9 cellular contexts compared by ENCODE assay signal in the genomic region with DNA sequence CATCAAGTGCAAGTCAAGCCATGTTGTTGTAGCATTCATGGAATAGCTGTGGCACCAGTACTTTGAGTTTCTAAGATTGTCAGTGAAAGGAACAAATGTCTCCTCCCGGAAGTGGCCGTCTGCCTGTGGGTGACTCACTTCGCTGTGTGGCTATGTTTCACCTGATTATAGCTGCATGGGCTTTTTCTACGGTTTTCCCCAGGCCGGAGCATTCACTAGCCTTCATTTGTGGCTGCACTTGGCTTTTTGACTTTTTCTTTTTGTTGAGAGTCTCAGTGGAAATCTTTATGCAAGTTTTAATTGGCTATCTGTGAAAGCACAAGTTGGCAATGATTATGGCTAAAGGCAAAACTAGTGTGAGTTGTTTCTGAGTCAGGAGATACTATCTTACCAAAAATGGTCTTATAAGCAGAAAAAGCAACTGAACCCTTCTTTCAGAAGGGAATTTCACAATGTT. TPM values are rescaled to one million over a fixed set of nuclear protein-coding genes. Genes with fewer than 3 reads are reported as not detected.
DNase-seq lines count a peak whose midpoint lies in the region; ATAC-seq, FAIRE-seq and TF ChIP-seq lines count a peak whose summit lies in the region.
"Had no signal": no experiment of that assay in that cellular context is flagged by ENCODE, and none has a peak within 500 bp of the region (broad histone marks: within the 10 kb centered on the region; RNA-seq: fewer than 3 reads in every experiment).

No MANE protein-coding gene starts in this region.

- no peak overlapping the region for H4K8ac ChIP-seq in neuronal stem cell (ENCODE audit: low read depth, low read length)

- no peak overlapping the region for H3K4me3 ChIP-seq in HCT116 (replicated peaks in 1 of 2; ENCODE audit: low read depth in 1 of 2, low read length in 2 of 2)
- H3K4me3 ChIP-seq in PC-3 (ENCODE audit: low read length) = no peak overlapping the region
- H3K4me3 ChIP-seq in fibroblast of pulmonary artery (replicated peaks; ENCODE audit: low read depth, low read length) = no peak overlapping the region
- no peak overlapping the region for H3K4me3 ChIP-seq in neuronal stem cell (ENCODE audit: low read length in 2 of 2)

- H3F3A ChIP-seq in PC-3 (ENCODE audit: low read length, unreplicated experiment) = no peaks in the 10 kb centered on the region

- H3K18ac ChIP-seq in neuronal stem cell (ENCODE audit: low read length) = no peak overlapping the region

- H2AK5ac ChIP-seq in neuronal stem cell (ENCODE audit: low read depth, low read length) = no peak overlapping the region

- H2BK15ac ChIP-seq in neuronal stem cell (ENCODE audit: low read length) = no peak overlapping the region

- H3K27me3 ChIP-seq in HCT116 (ENCODE audit: insufficient read depth, low read length) (no peaks in the 10 kb centered on the region), PC-3 (ENCODE audit: low read length) (no peaks in the 10 kb centered on the region), neuronal stem cell (ENCODE audit: control insufficient read depth in 3 of 3, insufficient read depth in 3 of 3, low read depth in 1 of 3, low read length in 3 of 3) (no peaks in the 10 kb centered on the region)

- H3K79me2 ChIP-seq in HCT116 (ENCODE audit: insufficient read depth, low read length) = no peaks in the 10 kb centered on the region
- no peaks in the 10 kb centered on the region for H3K79me2 ChIP-seq in PC-3 (ENCODE audit: low read length)

- no peak overlapping the region for H2BK12ac ChIP-seq in neuronal stem cell (ENCODE audit: low read length)

- RAD21 ChIA-PET in HCT116 (lab: Charles Lee; ENCODE audit: low non-redundant PET in 1 of 2, low total read pairs in 2 of 2, uncharacterized antibody in 2 of 2, unreplicated experiment in 2 of 2) = no interaction called here

- H3K36me3 ChIP-seq in HCT116 (ENCODE audit: control insufficient read depth in 1 of 2, insufficient read depth in 2 of 2, low read length in 2 of 2) = no peaks in the 10 kb centered on the region
- no peaks in the 10 kb centered on the region for H3K36me3 ChIP-seq in PC-3 (ENCODE audit: low read depth, low read length)
- H3K36me3 ChIP-seq in neuronal stem cell (replicated peaks in 1 of 2; ENCODE audit: control insufficient read depth in 2 of 2, insufficient read depth in 2 of 2, low read length in 2 of 2) = peaks cover 0 to 1% of the 10 kb centered on the region in 2 donors

- no TSS peak for BruUV-seq in HCT116 (replicated peaks; lab: Mats Ljungman, UMichigan)
- no TSS peak for BruUV-seq in PC-3 (replicated peaks; lab: Mats Ljungman, UMichigan)

- DNase-seq in GM12892 (ENCODE audit: insufficient read length) = no peak
- no peak for DNase-seq in HCT116 (ENCODE audit: low read depth, low spot score)
- DNase-seq in PC-3 = peak; percentile 61
- peak; percentile 18 for DNase-seq in fibroblast of pulmonary artery (ENCODE audit: low read depth)
- no peak for DNase-seq in NCI-H82 (lab: John Stamatoyannopoulos, UW)
- DNase-seq in neuronal stem cell (ENCODE audit: low spot score) = no peak
- DNase-seq in NCI-H2171 (lab: John Stamatoyannopoulos, UW) = no peak

- H3K27ac ChIP-seq in HCT116 (ENCODE audit: low read depth, low read length) (no peak overlapping the region), PC-3 (ENCODE audit: low read length) (peak overlapping the region; percentile 55), neuronal stem cell (replicated peaks; ENCODE audit: low read length) (no peak overlapping the region)

- H2BK120ac ChIP-seq in neuronal stem cell (ENCODE audit: low read depth, low read length) = no peak overlapping the region

- H4K91ac ChIP-seq in neuronal stem cell (ENCODE audit: low read depth, low read length, poor library complexity) = no peak overlapping the region

- no peak overlapping the region for H3K4ac ChIP-seq in neuronal stem cell (ENCODE audit: low read length)

- intact Hi-C loops in HCT116 (cut with micrococcal nuclease) (no loop called here), PC-3 (cut with micrococcal nuclease) (no loop called here)

- H4K20me1 ChIP-seq in HCT116 (ENCODE audit: insufficient read depth) (no peaks in the 10 kb centered on the region), PC-3 (ENCODE audit: low read length) (no peaks in the 10 kb centered on the region)

- POLR2A ChIA-PET in HCT116 (lab: Charles Lee) (no interaction called here), PC-3 (lab: Charles Lee; ENCODE audit: unreplicated experiment) (no interaction called here)

- H3K4me2 ChIP-seq in HCT116 (ENCODE audit: low read length) (peak overlapping the region; percentile 5; the same call in 1 of the 2 replicates), PC-3 (ENCODE audit: low read length) (peak overlapping the region; percentile 60), neuronal stem cell (ENCODE audit: insufficient read depth, low read length, poor library complexity, severe bottlenecking) (no peak overlapping the region)

- no peak overlapping the region for H3K14ac ChIP-seq in neuronal stem cell (ENCODE audit: low read length)

- H2AFZ ChIP-seq in HCT116 (ENCODE audit: low read depth, low read length, poor library complexity, severe bottlenecking) (no peak overlapping the region), PC-3 (ENCODE audit: low read length) (peak overlapping the region; percentile 65), neuronal stem cell (ENCODE audit: low read length) (no peak overlapping the region)

- no peak overlapping the region for H3K9ac ChIP-seq in HCT116 (ENCODE audit: low read length)
- H3K9ac ChIP-seq in PC-3 (ENCODE audit: low read length) = no peak overlapping the region
- no peak overlapping the region for H3K9ac ChIP-seq in neuronal stem cell (ENCODE audit: low read depth, low read length, poor library complexity)

- ATAC-seq in HCT116 = no peak
- ATAC-seq in PC-3 = peak; percentile 80
- ATAC-seq in GM18858 (IDR thresholded peaks at IDR 0.05; ENCODE audit: unreplicated experiment) = no peak

- H3K9me3 ChIP-seq in HCT116 (ENCODE audit: control insufficient read depth in 1 of 2, insufficient read depth in 1 of 2, low read depth in 1 of 2, low read length in 2 of 2) = no peaks in the 10 kb centered on the region
- H3K9me3 ChIP-seq in PC-3 (ENCODE audit: low read length) = no peaks in the 10 kb centered on the region
- no peaks in the 10 kb centered on the region for H3K9me3 ChIP-seq in neuronal stem cell (replicated peaks in 1 of 2; ENCODE audit: control insufficient read depth in 2 of 2, insufficient read depth in 1 of 2, low read depth in 1 of 2, low read length in 2 of 2)

- FAIRE-seq in GM12892 (lab: Jason Lieb, UNC) = peak; percentile 84
- FAIRE-seq: G401.6 had no signal

- H2BK5ac ChIP-seq in neuronal stem cell (ENCODE audit: low read length) = no peak overlapping the region

- no CpG with 5 or more reads among the region's 5 CpGs for WGBS in neuronal stem cell (ENCODE audit: extremely low coverage in 2 of 2, insufficient read length in 2 of 2, insufficient replicate concordance in 1 of 2), 2 donors

- TF ChIP-seq CTCF in HCT116 (IDR thresholded peaks at IDR 0.05 in 2 of 3, conservative IDR thresholded peaks at IDR 0.05 in 1 of 3; ENCODE audit: borderline replicate concordance in 1 of 3, insufficient read depth in 1 of 3, low read depth in 2 of 3, low read length in 2 of 3) (no peak), PC-3 (conservative IDR thresholded peaks at IDR 0.05; ENCODE audit: low read depth, low read length) (no peak), fibroblast of pulmonary artery (IDR thresholded peaks at IDR 0.05; ENCODE audit: low read length, missing control alignments) (no peak)

- H3K9me2 ChIP-seq in HCT116 (ENCODE audit: insufficient read depth) = no peaks in the 10 kb centered on the region
- H3K9me2 ChIP-seq in PC-3 (replicated peaks; ENCODE audit: low read length) = no peaks in the 10 kb centered on the region

- no peaks in the 10 kb centered on the region for H3K79me1 ChIP-seq in neuronal stem cell (ENCODE audit: low read depth, low read length)

- no peak overlapping the region for H3K23ac ChIP-seq in neuronal stem cell (ENCODE audit: low read depth, low read length, poor library complexity)

- TF ChIP-seq POLR2A in GM12892 (IDR thresholded peaks at IDR 0.05; ENCODE audit: low read depth, low read length) (no peak), HCT116 (IDR thresholded peaks at IDR 0.05; ENCODE audit: borderline replicate concordance, extremely low read depth, insufficient read depth, insufficient read length) (no peak)

- CTCF ChIA-PET in HCT116 (lab: Charles Lee) (no interaction called here), PC-3 (lab: Charles Lee) (interaction anchor here (1.4 kb wide), 1 partner anchor 58 kb away, joined by 4 read pairs; no protein-coding TSS in a partner anchor)

- TF ChIP-seq RAD21 in HCT116 (IDR thresholded peaks at IDR 0.05; ENCODE audit: low read depth) = no peak

- peaks cover 0 to 8% of the 10 kb centered on the region in 2 experiments; a peak in 1 of 4 replicates for H3K4me1 ChIP-seq in HCT116 (ENCODE audit: control insufficient read depth in 1 of 2, insufficient read depth in 2 of 2, low read length in 2 of 2)
- peaks cover 17% of the 10 kb centered on the region for H3K4me1 ChIP-seq in PC-3 (ENCODE audit: insufficient read depth, low read length)
- H3K4me1 ChIP-seq in neuronal stem cell (ENCODE audit: control insufficient read depth in 2 of 2, insufficient read depth in 1 of 2, low read depth in 1 of 2, low read length in 2 of 2) = peaks cover 4 to 10% of the 10 kb centered on the region in 2 donors

TF ChIP-seq in HCT116, 20 proteins besides CTCF, POLR2A, EP300 and RAD21:
- TF ChIP-seq ELF1 (IDR thresholded peaks at IDR 0.05; ENCODE audit: borderline replicate concordance, low read depth) = 0 out of 2 replicates have a peak, but pooled peaks have one; percentile 10
- TF ChIP-seq JUND (IDR thresholded peaks at IDR 0.05) = no peak
- no peak for TF ChIP-seq ZNF274 (IDR thresholded peaks at IDR 0.05; ENCODE audit: low read depth, low read length)
- no peak for TF ChIP-seq CBX3 (IDR thresholded peaks at IDR 0.05; ENCODE audit: low read depth)
- TF ChIP-seq FOSL1 (IDR thresholded peaks at IDR 0.05; ENCODE audit: low read depth) = peak; percentile 29; the same call in 1 of the 2 replicates

RNA-seq across cellular contexts. Expression of a gene that starts 35.0 kb away (rescaled TPM):
- polyA plus RNA-seq in GM12892 (2012; ENCODE audit: missing spikeins) = 239 TPM
- 114 TPM for total RNA-seq in HCT116 (2021; ENCODE audit: unreplicated experiment)
- polyA plus RNA-seq in HCT116 (2012) = 96.5 and 135 TPM in 2 replicates
- 94.0 and 151 TPM in 2 replicates for total RNA-seq in PC-3 (2014; rRNA removed)
- polyA plus RNA-seq in neuronal stem cell (2013, experiment 1 of 2) = 131 TPM
- 122 TPM for polyA plus RNA-seq in neuronal stem cell (2013, experiment 2 of 2)

Comparison
In these comparisons a context has a peak if more than half of its experiments do, and no peak if none do; other contexts are left out.
1. DNase-seq: peak in PC-3 (single experiment) and fibroblast of pulmonary artery (single experiment); none in GM12892 (single experiment), HCT116 (single experiment), NCI-H82 (single experiment), neuronal stem cell (single experiment) and NCI-H2171 (single experiment).